Comparison of ENCODE assay signal across 26 cellular contexts in genomic region chr5:141342773-141343172, GRCh38. TPM values are rescaled to one million over a fixed set of nuclear protein-coding genes. Genes with fewer than 3 reads are reported as not detected.
"Had no signal": no experiment of that assay in that cellular context is flagged by ENCODE, and none has a peak within 500 bp of the region (broad histone marks: within the 10 kb centered on the region; RNA-seq: fewer than 3 reads in every experiment).

No MANE protein-coding gene starts in this region.

- ATAC-seq: activated CD4-positive, alpha-beta T cell treated with anti-CD3 and anti-CD28 coated beads for 36 hours; activated T-cell treated with anti-CD3 and anti-CD28 coated beads, Interleukin-2, amount 50 U/mL, for 72 hours; PC-3; T-cell had no signal

- H3K27ac ChIP-seq: brain microvascular endothelial cell, SK-N-MC, VCaP had no signal

- H3K4me3 ChIP-seq: SK-N-MC had no signal

- DNase-seq: activated CD4-positive, alpha-beta memory T cell treated with anti-CD3 and anti-CD28 coated beads, Interleukin-2, amount 10 ng/mL, durations not matched to agents 7 days and 5 days; activated CD4-positive, alpha-beta T cell treated with anti-CD3 and anti-CD28 coated beads for 36 hours; activated CD4-positive, alpha-beta T cell treated with anti-CD3 and anti-CD28 coated beads, Interleukin-2, amount 50 U/mL, for 1 hour; activated CD8-positive, alpha-beta memory T cell treated with anti-CD3 and anti-CD28 coated beads, Interleukin-2, amount 50 U/mL, for 4 hours; activated gamma-delta T cell treated with Interleukin-2 at 50 U/mL for 16 hours; activated naive CD4-positive, alpha-beta T cell treated with anti-CD3 and anti-CD28 coated beads, Interleukin-2, amount 10 ng/mL, durations not matched to agents 7 days and 5 days; activated naive CD8-positive, alpha-beta T cell treated with anti-CD3 and anti-CD28 coated beads for 36 hours; activated T-cell treated with anti-CD3 and anti-CD28 coated beads, Interleukin-2, amount 50 U/mL, for 72 hours; brain microvascular endothelial cell; caudate nucleus; KG1; NCI-H1048; NCI-H146; NCI-H187 treated with DMSO at 0.1 percent for 48 hours; NCI-H2081 treated with DMSO at 0.1 percent for 48 hours; NCI-H226; NCI-H510A; NCI-H526 treated with DMSO at 0.1 percent for 48 hours; PC-3; T-cell; T-helper 2 cell; T1000 had no signal

- H3K36me3 ChIP-seq: brain microvascular endothelial cell had no signal

- H3K27me3 ChIP-seq: brain microvascular endothelial cell had no signal

RNA-seq across cellular contexts. Expression of gene PCDHGA3, which starts 0.9 kb away (rescaled TPM):
- total RNA-seq: activated CD4-positive, alpha-beta memory T cell treated with anti-CD3 and anti-CD28 coated beads, Interleukin-2, amount 10 ng/mL, durations not matched to agents 7 days and 5 days; activated CD4-positive, alpha-beta T cell treated with anti-CD3 and anti-CD28 coated beads for 36 hours; activated CD8-positive, alpha-beta memory T cell treated with anti-CD3 and anti-CD28 coated beads for 36 hours; activated naive CD8-positive, alpha-beta T cell treated with anti-CD3 and anti-CD28 coated beads for 36 hours; M059J; PC-3 had no signal

RNA-seq across cellular contexts. Expression of gene PCDHGA2, which starts 4.2 kb away (rescaled TPM):
- total RNA-seq: activated CD4-positive, alpha-beta T cell treated with anti-CD3 and anti-CD28 coated beads for 36 hours; activated naive CD8-positive, alpha-beta T cell treated with anti-CD3 and anti-CD28 coated beads for 36 hours; PC-3 had no signal

RNA-seq across cellular contexts. Expression of gene PCDHGB1, which starts 7.1 kb away (rescaled TPM):
- total RNA-seq: activated CD4-positive, alpha-beta T cell treated with anti-CD3 and anti-CD28 coated beads for 36 hours; activated CD8-positive, alpha-beta memory T cell treated with anti-CD3 and anti-CD28 coated beads for 36 hours; activated naive CD8-positive, alpha-beta T cell treated with anti-CD3 and anti-CD28 coated beads for 36 hours had no signal

RNA-seq across cellular contexts. Expression of gene PCDHGA1, which starts 12.5 kb away (rescaled TPM):
- total RNA-seq: activated naive CD8-positive, alpha-beta T cell treated with anti-CD3 and anti-CD28 coated beads for 36 hours had no signal
